21 cellular contexts compared by ENCODE assay signal in the genomic region with DNA sequence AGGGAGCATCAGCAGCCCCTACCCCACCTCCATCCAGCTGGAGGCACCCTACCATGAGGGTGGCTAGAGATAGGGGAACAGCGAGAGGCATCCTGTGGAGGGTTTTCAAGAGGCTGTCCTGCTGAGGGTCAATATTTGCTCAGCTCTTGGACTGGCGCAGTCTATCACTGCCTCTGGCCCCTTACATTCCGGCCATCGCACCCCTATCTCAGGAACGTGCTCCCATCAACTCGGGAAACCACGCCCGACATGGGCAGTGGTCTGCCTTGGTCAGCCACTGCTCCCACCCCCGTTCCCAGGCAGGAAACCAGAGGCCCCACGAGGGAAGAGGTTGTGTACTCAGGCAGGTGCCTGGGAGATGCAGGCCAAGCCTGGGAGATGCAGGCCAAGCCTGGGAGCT. TPM values are rescaled to one million over a fixed set of nuclear protein-coding genes. Genes with fewer than 3 reads are reported as not detected.
A peak's percentile ranks its signal among the peaks of the same experiment; 100 is the strongest.
DNase-seq lines count a peak whose midpoint lies in the region; ATAC-seq lines count a peak whose summit lies in the region.
"Had no signal": no experiment of that assay in that cellular context is flagged by ENCODE, and none has a peak within 500 bp of the region (broad histone marks: within the 10 kb centered on the region; RNA-seq: fewer than 3 reads in every experiment).

No MANE protein-coding gene starts in this region.

- no peak overlapping the region for H3K9ac ChIP-seq in mesenchymal stem cell (ENCODE audit: low read length)
- H3K9ac ChIP-seq: KMS-11 had no signal

- H2BK5ac ChIP-seq in mesenchymal stem cell (ENCODE audit: low read depth, low read length, poor library complexity, severe bottlenecking): no peak overlapping the region

- no peak overlapping the region for H3K27ac ChIP-seq in mesenchymal stem cell (ENCODE audit: low read length, poor library complexity, severe bottlenecking)
- H3K27ac ChIP-seq: 22Rv1, C4-2B, HL-60, KMS-11, SJCRH30 had no signal

- H3K4me1 ChIP-seq in mesenchymal stem cell (ENCODE audit: control insufficient read depth, insufficient read depth, low read depth, low read length): peaks cover 22% of the 10 kb centered on the region
- H3K4me1 ChIP-seq: SJCRH30 had no signal

- H2BK15ac ChIP-seq in mesenchymal stem cell (ENCODE audit: low read depth, poor library complexity, severe bottlenecking): no peak overlapping the region

- no peak for ATAC-seq in HG02840 (IDR thresholded peaks at IDR 0.05; ENCODE audit: low FRiP score, unreplicated experiment)
- ATAC-seq: Panc1, T-cell had no signal

- WGBS in mesenchymal stem cell: 94% methylated on average over 10 of the region's 10 CpGs

- no peak overlapping the region for H3K14ac ChIP-seq in mesenchymal stem cell (ENCODE audit: low read length in 2 of 2)

- no peaks in the 10 kb centered on the region for H3K9me3 ChIP-seq in mesenchymal stem cell (ENCODE audit: control insufficient read depth, low read length)
- H3K9me3 ChIP-seq: SJCRH30 had no signal

- no peak overlapping the region for H2BK120ac ChIP-seq in mesenchymal stem cell (ENCODE audit: low read depth, low read length)

- H3K23ac ChIP-seq in mesenchymal stem cell (ENCODE audit: low read length in 2 of 2): no peak overlapping the region

- DNase-seq in NCI-H1417 (lab: John Stamatoyannopoulos, UW) (peak in 2 of 3 experiments; percentile 49 to 71), NCI-H1417 treated with DMSO at 0.1 percent for 48 hours (lab: John Stamatoyannopoulos, UW) (no peak), DMS53 (lab: John Stamatoyannopoulos, UW) (peak; percentile 86), NCI-H345 (lab: John Stamatoyannopoulos, UW) (peak; percentile 67), mesenchymal stem cell (no peak), HPDE6-E6E7 (ENCODE audit: extremely low spot score) (no peak), DMS79 (lab: John Stamatoyannopoulos, UW) (no peak)
- DNase-seq: ACHN; IMR-90; NCI-H2029; NCI-H226; NCI-H526 treated with DMSO at 0.1 percent for 48 hours; NK-92 treated with Interleukin-12 subunit alpha and Interleukin-12 subunit beta, amount 100 ng/mL, for 24 hours; SJCRH30; T-cell had no signal

- no peak overlapping the region for H2BK12ac ChIP-seq in mesenchymal stem cell (ENCODE audit: low read length in 2 of 2)

- no peak overlapping the region for H3K4me2 ChIP-seq in mesenchymal stem cell (ENCODE audit: low read length, poor library complexity, severe bottlenecking)
- H3K4me2 ChIP-seq: KMS-11 had no signal

- no peak overlapping the region for H3K18ac ChIP-seq in mesenchymal stem cell (ENCODE audit: low read depth in 1 of 2, low read length in 2 of 2)

- peaks cover 11 to 50% of the 10 kb centered on the region in 2 experiments for H3K27me3 ChIP-seq in mesenchymal stem cell (ENCODE audit: control insufficient read depth in 1 of 2, insufficient read depth in 1 of 2, low read length in 2 of 2)

- H3K79me1 ChIP-seq in mesenchymal stem cell (replicated peaks; ENCODE audit: low read length, poor library complexity, severe bottlenecking): no peaks in the 10 kb centered on the region

- H4K8ac ChIP-seq in mesenchymal stem cell (ENCODE audit: low read length): peak overlapping the region; percentile 13

- H2AFZ ChIP-seq in mesenchymal stem cell (ENCODE audit: low read depth, low read length): no peak overlapping the region

- H3K4me3 ChIP-seq in mesenchymal stem cell (ENCODE audit: insufficient read depth in 1 of 2, low read depth in 1 of 2, low read length in 2 of 2): no peak overlapping the region
- H3K4me3 ChIP-seq: SJCRH30 had no signal

- no peak overlapping the region for H4K91ac ChIP-seq in mesenchymal stem cell (ENCODE audit: low read length)

- H2AK5ac ChIP-seq in mesenchymal stem cell (ENCODE audit: low read length, severe bottlenecking): peak overlapping the region; percentile 2

- no peaks in the 10 kb centered on the region for H3K36me3 ChIP-seq in mesenchymal stem cell (ENCODE audit: control insufficient read depth in 1 of 2, insufficient read depth in 2 of 2, low read depth in 1 of 2, low read length in 2 of 2)
- H3K36me3 ChIP-seq: SJCRH30 had no signal

- H3K4ac ChIP-seq in mesenchymal stem cell (ENCODE audit: low read depth in 1 of 2, low read length in 2 of 2): no peak overlapping the region

RNA-seq across cellular contexts. Expression of a gene that starts 57.9 kb away (rescaled TPM):
- polyA plus RNA-seq in mesenchymal stem cell (2013, experiment 1 of 2): 94.9 TPM
- polyA plus RNA-seq in mesenchymal stem cell (2013, experiment 2 of 2): 89.3 TPM

Comparison
In these comparisons a context has a peak if more than half of its experiments do, and no peak if none do; other contexts are left out.
1. DNase-seq: peak in NCI-H1417 (2 of 3), DMS53 (single experiment) and NCI-H345 (single experiment); none in NCI-H1417 treated with DMSO at 0.1 percent for 48 hours (single experiment), mesenchymal stem cell (single experiment), HPDE6-E6E7 (single experiment) and DMS79 (single experiment).